Comparison of ENCODE assay signal across 1 cellular context in the genomic region with DNA sequence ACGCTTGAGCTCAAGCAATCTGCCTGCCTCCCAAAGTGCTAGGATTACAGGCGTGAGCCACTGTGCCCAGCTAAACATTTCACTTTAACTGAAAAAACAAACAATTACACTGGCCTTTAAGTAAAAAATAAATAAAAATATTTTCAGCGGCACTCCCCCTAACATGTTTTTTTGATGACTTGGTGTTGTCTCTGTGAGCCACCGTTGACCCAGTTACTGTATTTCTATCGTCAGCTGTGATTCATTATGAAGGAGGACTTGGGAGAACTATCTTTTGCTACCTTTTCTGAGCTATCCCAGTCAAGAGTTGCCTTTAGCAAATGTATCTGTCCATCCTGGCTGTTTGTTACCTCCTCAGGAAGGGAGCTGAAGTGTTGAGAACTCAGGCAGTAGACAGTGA.
TF ChIP-seq lines count a peak whose summit lies in the region.

No MANE protein-coding gene starts in this region.

TF ChIP-seq in SK-N-SH, 30 proteins besides CTCF, POLR2A, EP300 and RAD21:
- TF ChIP-seq POLR2AphosphoS5 (IDR thresholded peaks at IDR 0.05; ENCODE audit: low read depth, low read length) (no peak), CHD2 (IDR thresholded peaks at IDR 0.05; ENCODE audit: low read length, partially characterized antibody) (no peak), MEF2A (IDR thresholded peaks at IDR 0.05; ENCODE audit: borderline replicate concordance, low read depth) (no peak), EZH2phosphoT487 (IDR thresholded peaks at IDR 0.05; ENCODE audit: borderline replicate concordance, low read depth) (no peak), JUND (IDR thresholded peaks at IDR 0.05) (no peak), RCOR1 (IDR thresholded peaks at IDR 0.05; ENCODE audit: low read length) (no peak), RXRA (IDR thresholded peaks at IDR 0.05; ENCODE audit: borderline replicate concordance, low read depth) (no peak), TEAD4 (IDR thresholded peaks at IDR 0.05; ENCODE audit: borderline replicate concordance, insufficient read depth) (no peak), ELF1 (IDR thresholded peaks at IDR 0.05) (no peak), NFIC (IDR thresholded peaks at IDR 0.05; ENCODE audit: borderline replicate concordance) (no peak), NRF1 (IDR thresholded peaks at IDR 0.05; ENCODE audit: low read depth, low read length) (no peak), RFX5 (IDR thresholded peaks at IDR 0.05; ENCODE audit: low read length) (no peak), YY1 (IDR thresholded peaks at IDR 0.05; ENCODE audit: low read depth) (no peak), FOXM1 (IDR thresholded peaks at IDR 0.05; ENCODE audit: low read depth) (no peak), SMC3 (IDR thresholded peaks at IDR 0.05; ENCODE audit: low read depth, low read length) (no peak)
- TF ChIP-seq, protein P1, sequence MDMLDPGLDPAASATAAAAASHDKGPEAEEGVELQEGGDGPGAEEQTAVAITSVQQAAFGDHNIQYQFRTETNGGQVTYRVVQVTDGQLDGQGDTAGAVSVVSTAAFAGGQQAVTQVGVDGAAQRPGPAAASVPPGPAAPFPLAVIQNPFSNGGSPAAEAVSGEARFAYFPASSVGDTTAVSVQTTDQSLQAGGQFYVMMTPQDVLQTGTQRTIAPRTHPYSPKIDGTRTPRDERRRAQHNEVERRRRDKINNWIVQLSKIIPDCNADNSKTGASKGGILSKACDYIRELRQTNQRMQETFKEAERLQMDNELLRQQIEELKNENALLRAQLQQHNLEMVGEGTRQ (IDR thresholded peaks at IDR 0.05; ENCODE audit: borderline replicate concordance, low read depth, low read length) = no peak
- TF ChIP-seq, protein P2, sequence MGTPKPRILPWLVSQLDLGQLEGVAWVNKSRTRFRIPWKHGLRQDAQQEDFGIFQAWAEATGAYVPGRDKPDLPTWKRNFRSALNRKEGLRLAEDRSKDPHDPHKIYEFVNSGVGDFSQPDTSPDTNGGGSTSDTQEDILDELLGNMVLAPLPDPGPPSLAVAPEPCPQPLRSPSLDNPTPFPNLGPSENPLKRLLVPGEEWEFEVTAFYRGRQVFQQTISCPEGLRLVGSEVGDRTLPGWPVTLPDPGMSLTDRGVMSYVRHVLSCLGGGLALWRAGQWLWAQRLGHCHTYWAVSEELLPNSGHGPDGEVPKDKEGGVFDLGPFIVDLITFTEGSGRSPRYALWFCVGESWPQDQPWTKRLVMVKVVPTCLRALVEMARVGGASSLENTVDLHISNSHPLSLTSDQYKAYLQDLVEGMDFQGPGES (IDR thresholded peaks at IDR 0.05; ENCODE audit: low read depth, low read length) = no peak
- TF ChIP-seq, protein P3, sequence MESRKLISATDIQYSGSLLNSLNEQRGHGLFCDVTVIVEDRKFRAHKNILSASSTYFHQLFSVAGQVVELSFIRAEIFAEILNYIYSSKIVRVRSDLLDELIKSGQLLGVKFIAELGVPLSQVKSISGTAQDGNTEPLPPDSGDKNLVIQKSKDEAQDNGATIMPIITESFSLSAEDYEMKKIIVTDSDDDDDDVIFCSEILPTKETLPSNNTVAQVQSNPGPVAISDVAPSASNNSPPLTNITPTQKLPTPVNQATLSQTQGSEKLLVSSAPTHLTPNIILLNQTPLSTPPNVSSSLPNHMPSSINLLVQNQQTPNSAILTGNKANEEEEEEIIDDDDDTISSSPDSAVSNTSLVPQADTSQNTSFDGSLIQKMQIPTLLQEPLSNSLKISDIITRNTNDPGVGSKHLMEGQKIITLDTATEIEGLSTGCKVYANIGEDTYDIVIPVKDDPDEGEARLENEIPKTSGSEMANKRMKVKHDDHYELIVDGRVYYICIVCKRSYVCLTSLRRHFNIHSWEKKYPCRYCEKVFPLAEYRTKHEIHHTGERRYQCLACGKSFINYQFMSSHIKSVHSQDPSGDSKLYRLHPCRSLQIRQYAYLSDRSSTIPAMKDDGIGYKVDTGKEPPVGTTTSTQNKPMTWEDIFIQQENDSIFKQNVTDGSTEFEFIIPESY (IDR thresholded peaks at IDR 0.05; ENCODE audit: borderline replicate concordance, low read depth) = no peak
